ENCODE assay signal across 8 cellular contexts in the genomic region with DNA sequence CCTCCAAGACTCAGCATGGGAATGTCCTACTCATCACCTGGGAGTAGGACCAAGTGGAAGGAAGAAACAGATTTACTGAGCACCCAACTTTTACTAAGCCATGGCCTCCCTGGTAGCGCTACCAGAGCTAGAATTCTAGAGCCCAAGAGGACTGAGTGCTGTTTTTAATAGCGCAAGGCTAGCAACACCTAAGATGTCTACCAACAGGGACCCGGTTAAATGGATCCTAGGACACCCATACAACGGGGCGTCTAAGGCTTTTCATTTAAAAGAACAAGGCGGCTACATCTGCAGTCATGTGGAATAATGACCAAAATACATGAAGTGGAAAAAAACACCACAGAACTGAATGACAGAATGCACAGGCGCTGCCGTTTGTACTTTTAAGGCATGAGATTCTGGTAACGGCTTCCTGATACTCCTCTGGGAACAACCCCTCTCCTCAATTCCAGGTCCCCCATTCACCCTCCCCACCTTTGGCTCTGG. TPM values are rescaled to one million over a fixed set of nuclear protein-coding genes. Genes with fewer than 3 reads are reported as not detected.
DNase-seq lines count a peak whose midpoint lies in the region; ATAC-seq and TF ChIP-seq lines count a peak whose summit lies in the region.

No MANE protein-coding gene starts in this region.

- peak overlapping the region; percentile 79 for H3K27ac Mint-ChIP-seq in activated CD8-positive, alpha-beta T cell treated with anti-CD3 and anti-CD28 coated beads for 36 hours

- POLR2A ChIA-PET in activated CD8-positive, alpha-beta T cell treated with anti-CD3 and anti-CD28 coated beads for 36 hours (lab: Charles Lee) = interaction anchor here (0.6 to 2.4 kb wide), 6 partner anchors 8 to 53 kb away, joined by 3 to 7 read pairs (median 3); a partner anchor contains a TSS

- no peak for DNase-seq in activated CD8-positive, alpha-beta T cell treated with anti-CD3 and anti-CD28 coated beads for 36 hours
- DNase-seq in lower leg skin (ENCODE audit: low spot score in 2 of 2) (no peak), UCSD-AML1 (lab: John Stamatoyannopoulos, UW; ENCODE audit: unreplicated experiment) (no peak), NCI-H1436 treated with DMSO at 0.1 percent for 48 hours (lab: John Stamatoyannopoulos, UW) (no peak)

- no peaks in the 10 kb centered on the region for H3K9me3 ChIP-seq in BLaER1
- H3K9me3 ChIP-seq in mesodermal cell (ENCODE audit: control insufficient read depth, low read length) = no peaks in the 10 kb centered on the region

- no peak overlapping the region for H3K4me3 ChIP-seq in BLaER1
- H3K4me3 ChIP-seq in mesodermal cell (ENCODE audit: extremely low read depth, insufficient read depth, low read length, poor library complexity, severe bottlenecking) = no peak overlapping the region
- no peak overlapping the region for H3K4me3 ChIP-seq in lower leg skin (ENCODE audit: low read depth, poor library complexity, severe bottlenecking)

- H3K27me3 ChIP-seq in BLaER1 = no peaks in the 10 kb centered on the region

- H3K36me3 ChIP-seq in BLaER1 (peaks cover 59% of the 10 kb centered on the region), mesodermal cell (ENCODE audit: control insufficient read depth, insufficient read depth, low read length) (peaks cover 11% of the 10 kb centered on the region)

- H3K36me3 Mint-ChIP-seq in activated CD8-positive, alpha-beta T cell treated with anti-CD3 and anti-CD28 coated beads for 36 hours (ENCODE audit: low read depth) = peaks cover 32% of the 10 kb centered on the region

- H3K27me3 Mint-ChIP-seq in activated CD8-positive, alpha-beta T cell treated with anti-CD3 and anti-CD28 coated beads for 36 hours = no peaks in the 10 kb centered on the region

- TF ChIP-seq CTCF in activated CD8-positive, alpha-beta T cell treated with anti-CD3 and anti-CD28 coated beads for 36 hours (IDR thresholded peaks at IDR 0.05) = no peak
- TF ChIP-seq CTCF in lower leg skin (IDR thresholded peaks at IDR 0.05) = no peak

- H3K4me1 Mint-ChIP-seq in activated CD8-positive, alpha-beta T cell treated with anti-CD3 and anti-CD28 coated beads for 36 hours (ENCODE audit: low read depth) = peaks cover 57% of the 10 kb centered on the region

- peak; percentile 7 for ATAC-seq in GM21737 (IDR thresholded peaks at IDR 0.05; ENCODE audit: unreplicated experiment)
- peak; percentile 3 for ATAC-seq in activated CD8-positive, alpha-beta T cell treated with anti-CD3 and anti-CD28 coated beads for 36 hours
- ATAC-seq in HG03095 (IDR thresholded peaks at IDR 0.05; ENCODE audit: unreplicated experiment) = no peak

- H4K20me1 ChIP-seq in BLaER1 = peaks cover 95% of the 10 kb centered on the region

- H3K9me3 Mint-ChIP-seq in activated CD8-positive, alpha-beta T cell treated with anti-CD3 and anti-CD28 coated beads for 36 hours = no peaks in the 10 kb centered on the region

- H3K4me3 Mint-ChIP-seq in activated CD8-positive, alpha-beta T cell treated with anti-CD3 and anti-CD28 coated beads for 36 hours = no peak overlapping the region

- WGBS in mesodermal cell (ENCODE audit: insufficient coverage in 2 of 2), 2 experiments = 86 to 95% methylated on average over 6 to 7 of the region's 9 CpGs
- 93 to 94% methylated on average over 9 of the region's 9 CpGs for WGBS in lower leg skin, 2 donors

- CTCF ChIA-PET in activated CD8-positive, alpha-beta T cell treated with anti-CD3 and anti-CD28 coated beads for 36 hours (lab: Charles Lee) = interaction anchor here (1.2 to 1.5 kb wide), 3 partner anchors 53 to 70 kb away, joined by 4 to 8 read pairs (median 4); a partner anchor contains a TSS

- H3K27ac ChIP-seq in BLaER1 (no peak overlapping the region), mesodermal cell (ENCODE audit: low read depth, low read length, severe bottlenecking) (peak overlapping the region; percentile 71)

- H3K4me2 ChIP-seq in BLaER1 = peak overlapping the region; percentile 95

- H3K9ac ChIP-seq in BLaER1 = no peak overlapping the region

- no peak for TF ChIP-seq POLR2A in lower leg skin (IDR thresholded peaks at IDR 0.05)

- intact Hi-C loops in activated CD8-positive, alpha-beta T cell treated with anti-CD3 and anti-CD28 coated beads for 36 hours (cut with micrococcal nuclease) = no loop called here
- intact Hi-C loops in lower leg skin (cut with DNase I; ENCODE audit: low total_unique reads) = no loop called here

- H3K4me1 ChIP-seq in BLaER1 (peaks cover 90% of the 10 kb centered on the region), mesodermal cell (ENCODE audit: control insufficient read depth, insufficient read depth, low read length, poor library complexity, severe bottlenecking) (peaks cover 22% of the 10 kb centered on the region)

RNA-seq across cellular contexts. Expression of a gene that starts 5.1 kb away (rescaled TPM):
- total RNA-seq in activated CD8-positive, alpha-beta T cell treated with anti-CD3 and anti-CD28 coated beads for 36 hours = 10 to 100 TPM; 91.0 to 96.9 TPM
- polyA plus RNA-seq in mesodermal cell (2013, experiment 1 of 2) = 44.7 TPM
- 39.8 TPM for polyA plus RNA-seq in mesodermal cell (2013, experiment 2 of 2)
- 10 to 100 TPM; 40.7 to 80.4 (median 61.4) TPM for total RNA-seq in lower leg skin

RNA-seq across cellular contexts. Expression of a gene that starts 51.9 kb away (rescaled TPM):
- 10 to 100 TPM; 25.7 to 29.1 TPM for total RNA-seq in activated CD8-positive, alpha-beta T cell treated with anti-CD3 and anti-CD28 coated beads for 36 hours
- polyA plus RNA-seq in mesodermal cell (2013, experiment 1 of 2) = 20.3 TPM
- polyA plus RNA-seq in mesodermal cell (2013, experiment 2 of 2) = 15.7 TPM
- total RNA-seq in lower leg skin = 10 to 100 TPM; 16.8 to 27.1 (median 20.7) TPM

RNA-seq across cellular contexts. Expression of a gene that starts 52.2 kb away (rescaled TPM):
- total RNA-seq in activated CD8-positive, alpha-beta T cell treated with anti-CD3 and anti-CD28 coated beads for 36 hours = 10 to 100 TPM; 16.4 to 16.7 TPM
- polyA plus RNA-seq in mesodermal cell (2013, experiment 1 of 2) = 16.0 TPM
- 14.9 TPM for polyA plus RNA-seq in mesodermal cell (2013, experiment 2 of 2)
- 10 to 100 TPM; 17.5 to 22.6 (median 18.0) TPM for total RNA-seq in lower leg skin

RNA-seq across cellular contexts. Expression of a gene that starts 52.3 kb away (rescaled TPM):
- 10 to 100 TPM; 51.8 to 54.1 TPM for total RNA-seq in activated CD8-positive, alpha-beta T cell treated with anti-CD3 and anti-CD28 coated beads for 36 hours
- 75.7 TPM for polyA plus RNA-seq in mesodermal cell (2013, experiment 1 of 2)
- polyA plus RNA-seq in mesodermal cell (2013, experiment 2 of 2) = 68.6 TPM
- total RNA-seq in lower leg skin = 10 to 100 TPM; 32.5 to 61.3 (median 42.7) TPM
